11 cellular contexts compared by ENCODE assay signal in the genomic region with DNA sequence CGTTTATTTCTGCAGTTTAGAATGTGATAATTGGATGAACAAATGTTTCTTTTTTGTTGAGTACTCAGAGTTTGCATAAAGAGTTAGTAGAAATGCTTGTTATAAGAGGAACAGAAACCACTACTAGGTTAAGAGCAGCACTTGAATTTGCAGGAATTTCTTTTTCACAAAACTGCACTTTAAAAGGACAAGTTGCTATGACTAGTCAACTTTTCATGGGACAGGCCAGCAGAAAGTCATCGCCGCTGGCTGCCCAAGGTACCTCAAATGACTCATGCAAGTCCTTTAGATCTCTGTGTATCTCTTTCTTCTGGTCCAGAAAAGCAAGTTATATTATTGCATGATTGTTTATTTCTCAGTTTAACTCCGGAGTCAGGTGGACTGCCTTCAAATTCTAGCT.
A peak's percentile ranks its signal among the peaks of the same experiment; 100 is the strongest.
DNase-seq lines count a peak whose midpoint lies in the region; ATAC-seq and TF ChIP-seq lines count a peak whose summit lies in the region.
"Had no signal": no experiment of that assay in that cellular context is flagged by ENCODE, and none has a peak within 500 bp of the region (broad histone marks: within the 10 kb centered on the region; RNA-seq: fewer than 3 reads in every experiment).

No MANE protein-coding gene starts in this region.

- no peak overlapping the region for H3K4me3 Mint-ChIP-seq in natural killer cell

- ATAC-seq in GM21717 (IDR thresholded peaks at IDR 0.05; ENCODE audit: unreplicated experiment) = peak; percentile 88
- ATAC-seq in natural killer cell = no peak
- ATAC-seq in GM21423 (IDR thresholded peaks at IDR 0.05; ENCODE audit: unreplicated experiment) = no peak
- ATAC-seq in Right ventricle myocardium superior (ENCODE audit: poor library complexity) = no peak
- ATAC-seq: foreskin keratinocyte had no signal

- H3K27ac Mint-ChIP-seq in natural killer cell = no peak overlapping the region

- DNase-seq in GM13976 (ENCODE audit: low spot score) = peak; percentile 14
- DNase-seq in M059J (ENCODE audit: low read depth) = peak; percentile 86
- peak; percentile 33 for DNase-seq in iris pigment epithelial cell (ENCODE audit: low read depth)
- no peak for DNase-seq in natural killer cell
- DNase-seq in T-helper 2 cell = no peak
- DNase-seq in Right ventricle myocardium superior = no peak
- DNase-seq: foreskin keratinocyte, midbrain, NCI-H2029 had no signal

- peaks cover 14 to 15% of the 10 kb centered on the region in 2 donors for H3K4me1 Mint-ChIP-seq in natural killer cell

- intact Hi-C loops in natural killer cell (cut with micrococcal nuclease) = no loop called here
- intact Hi-C loops in Right ventricle myocardium superior (cut with DNase I) = no loop called here

- TF ChIP-seq CTCF in GM13976 (IDR thresholded peaks at IDR 0.05; ENCODE audit: borderline replicate concordance, control extremely low read depth, extremely low read depth, insufficient read depth, missing control alignments) (no peak), natural killer cell (IDR thresholded peaks at IDR 0.05) (no peak)

- H3K36me3 Mint-ChIP-seq in natural killer cell = no peaks in the 10 kb centered on the region

- in situ Hi-C loops in GM13976 (cut with MboI; ENCODE audit: low sequenced_read_pairs, unreplicated experiment) = no loop called here

- H3K9me3 Mint-ChIP-seq in natural killer cell = no peaks in the 10 kb centered on the region

- H3K27me3 Mint-ChIP-seq in natural killer cell (ENCODE audit: low read depth in 2 of 2) = no peaks in the 10 kb centered on the region

Comparison
In these comparisons a context has a peak if more than half of its experiments do, and no peak if none do; other contexts are left out.
1. DNase-seq: peak in GM13976 (single experiment), M059J (single experiment) and iris pigment epithelial cell (single experiment); none in natural killer cell (single experiment), T-helper 2 cell (0 of 5) and Right ventricle myocardium superior (single experiment).